In genomic region chr1:84297546-84298244, GRCh38 we compare ENCODE assay signal across 2 cellular contexts.
TF ChIP-seq lines count a peak whose summit lies in the region.

No MANE protein-coding gene starts in this region.

TF ChIP-seq in SK-N-SH, 30 proteins besides CTCF, POLR2A, EP300 and RAD21 (continued from another document):
- TF ChIP-seq ZBTB33 (IDR thresholded peaks at IDR 0.05; ENCODE audit: borderline replicate concordance, low read depth) (no peak), FOSL2 (IDR thresholded peaks at IDR 0.05; ENCODE audit: borderline replicate concordance, low read depth) (no peak), TCF12 (IDR thresholded peaks at IDR 0.05) (no peak), CHD2 (IDR thresholded peaks at IDR 0.05; ENCODE audit: low read length, partially characterized antibody) (no peak), YY1 (IDR thresholded peaks at IDR 0.05; ENCODE audit: low read depth) (no peak), NFIC (IDR thresholded peaks at IDR 0.05; ENCODE audit: borderline replicate concordance) (no peak), MAX (IDR thresholded peaks at IDR 0.05; ENCODE audit: low read depth) (no peak), RCOR1 (IDR thresholded peaks at IDR 0.05; ENCODE audit: low read length) (no peak), FOXJ3 (CRISPR knock-in tag; IDR thresholded peaks at IDR 0.05) (no peak), RFX5 (IDR thresholded peaks at IDR 0.05; ENCODE audit: low read length) (no peak), FOXM1 (IDR thresholded peaks at IDR 0.05; ENCODE audit: low read depth) (no peak), POLR2AphosphoS5 (IDR thresholded peaks at IDR 0.05; ENCODE audit: low read depth, low read length) (no peak)
- TF ChIP-seq, protein P1, sequence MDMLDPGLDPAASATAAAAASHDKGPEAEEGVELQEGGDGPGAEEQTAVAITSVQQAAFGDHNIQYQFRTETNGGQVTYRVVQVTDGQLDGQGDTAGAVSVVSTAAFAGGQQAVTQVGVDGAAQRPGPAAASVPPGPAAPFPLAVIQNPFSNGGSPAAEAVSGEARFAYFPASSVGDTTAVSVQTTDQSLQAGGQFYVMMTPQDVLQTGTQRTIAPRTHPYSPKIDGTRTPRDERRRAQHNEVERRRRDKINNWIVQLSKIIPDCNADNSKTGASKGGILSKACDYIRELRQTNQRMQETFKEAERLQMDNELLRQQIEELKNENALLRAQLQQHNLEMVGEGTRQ (IDR thresholded peaks at IDR 0.05; ENCODE audit: borderline replicate concordance, low read depth, low read length), result no peak

TF ChIP-seq in SK-N-SH treated with all-trans-retinoic acid at 6 μM for 48 hours, 23 proteins besides CTCF, POLR2A, EP300 and RAD21 (continued from another document):
- no peak for TF ChIP-seq PATZ1 (CRISPR knock-in tag; IDR thresholded peaks at IDR 0.05; ENCODE audit: borderline replicate concordance)
